32 cellular contexts compared by ENCODE assay signal in the genomic region with DNA sequence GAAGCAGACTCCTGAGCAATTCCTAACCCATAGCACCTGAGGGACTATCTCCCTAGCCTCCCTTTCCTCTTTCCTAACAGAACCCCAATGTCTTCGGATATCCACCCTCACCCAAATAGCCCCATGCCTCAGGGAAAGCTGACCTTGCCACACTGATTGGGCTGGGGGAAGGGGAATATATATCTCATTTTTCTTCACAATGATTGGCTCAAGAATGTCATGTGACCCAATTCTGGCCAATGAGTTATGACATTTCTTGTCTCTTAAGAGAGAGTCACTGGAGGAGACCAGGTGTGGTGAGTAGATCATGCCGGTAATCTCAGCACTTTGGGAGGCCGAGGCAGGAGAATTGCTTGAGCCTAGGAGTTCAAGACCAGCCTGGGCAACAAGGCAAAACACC.
"Had no signal": no experiment of that assay in that cellular context is flagged by ENCODE, and none has a peak within 500 bp of the region (broad histone marks: within the 10 kb centered on the region; RNA-seq: fewer than 3 reads in every experiment).

No MANE protein-coding gene starts in this region.

- H3K36me3 ChIP-seq: adrenal gland, brain microvascular endothelial cell, breast epithelium had no signal

- H3K27ac ChIP-seq: adrenal gland, brain microvascular endothelial cell, breast epithelium, VCaP had no signal

- H3K4me1 ChIP-seq: breast epithelium had no signal

- DNase-seq: activated B cell treated with CpG ODN at 0.5 μM for 24 hours; activated CD4-positive, alpha-beta memory T cell treated with anti-CD3 and anti-CD28 coated beads for 36 hours; activated CD4-positive, alpha-beta T cell treated with anti-CD3 and anti-CD28 coated beads for 4 hours; activated CD4-positive, alpha-beta T cell treated with anti-CD3 and anti-CD28 coated beads, Interleukin-2, amount 10 ng/mL, durations not matched to agents 24 days and 14 days; activated CD4-positive, alpha-beta T cell treated with anti-CD3 and anti-CD28 coated beads, Interleukin-2, amount 50 U/mL, for 1 hour; activated CD4-positive, alpha-beta T cell treated with anti-CD3 and anti-CD28 coated beads, Interleukin-2, amount 50 U/mL, for 4 hours; activated CD4-positive, CD25-positive, alpha-beta regulatory T cell treated with anti-CD3 and anti-CD28 coated beads, Interleukin-2, amount 50 U/mL, for 72 hours; activated CD8-positive, alpha-beta memory T cell treated with anti-CD3 and anti-CD28 coated beads, Interleukin-2, amount 50 U/mL, for 4 hours; activated CD8-positive, alpha-beta T cell treated with anti-CD3 and anti-CD28 coated beads for 36 hours; activated effector memory CD4-positive, alpha-beta T cell treated with anti-CD3 and anti-CD28 coated beads, Interleukin-2, amount 50 U/mL, for 16 hours; activated gamma-delta T cell treated with Interleukin-2 at 50 U/mL for 16 hours; activated naive CD4-positive, alpha-beta T cell; activated naive CD4-positive, alpha-beta T cell treated with anti-CD3 and anti-CD28 coated beads for 36 hours; activated naive CD4-positive, alpha-beta T cell treated with anti-CD3 and anti-CD28 coated beads, Interleukin-2, amount 50 U/mL, for 16 hours; activated naive CD8-positive, alpha-beta T cell treated with anti-CD3 and anti-CD28 coated beads for 36 hours; activated T-cell treated with anti-CD3 and anti-CD28 coated beads for 4 hours; activated T-cell treated with anti-CD3 and anti-CD28 coated beads, Interleukin-2, amount 50 U/mL, for 1 hour; activated T-cell treated with anti-CD3 and anti-CD28 coated beads, Interleukin-2, amount 50 U/mL, for 4 hours; activated T-cell treated with anti-CD3 and anti-CD28 coated beads, Interleukin-2, amount 50 U/mL, for 72 hours; adrenal gland; amniotic stem cell; aorta; body of pancreas; brain microvascular endothelial cell; central memory CD4-positive, alpha-beta T cell; T-helper 17 cell; T1000 had no signal

- H3K9me3 Mint-ChIP-seq: activated CD4-positive, alpha-beta memory T cell treated with anti-CD3 and anti-CD28 coated beads for 36 hours; activated CD4-positive, alpha-beta T cell treated with anti-CD3 and anti-CD28 coated beads, Interleukin-2, amount 10 ng/mL, durations not matched to agents 24 days and 14 days; activated CD8-positive, alpha-beta T cell treated with anti-CD3 and anti-CD28 coated beads for 36 hours; activated naive CD4-positive, alpha-beta T cell treated with anti-CD3 and anti-CD28 coated beads for 36 hours; activated naive CD4-positive, alpha-beta T cell treated with anti-CD3 and anti-CD28 coated beads, Interleukin-2, amount 50 U/mL, for 72 hours; activated naive CD8-positive, alpha-beta T cell treated with anti-CD3 and anti-CD28 coated beads for 36 hours; activated T-cell treated with anti-CD3 and anti-CD28 coated beads, Interleukin-2, amount 50 U/mL, for 4 hours; activated T-cell treated with anti-CD3 and anti-CD28 coated beads, Interleukin-2, amount 50 U/mL, for 72 hours; activated T-helper 1 cell treated with anti-CD3 and anti-CD28 coated beads, Interleukin-12 subunit alpha, Interleukin-12 subunit beta, Interleukin-2, Interleukin-4 antibody, amounts not matched to agents 30 ng/mL and 10 ng/mL and 1 ng/mL, durations not matched to agents 14 hours and 24 hours and 36 hours; activated T-helper 17 cell treated with anti-CD3 and anti-CD28 coated beads, Interleukin-2, amount 50 U/mL, for 72 hours had no signal

- H3K4me1 Mint-ChIP-seq: activated B cell treated with CpG ODN at 0.5 μM for 24 hours; activated CD4-positive, alpha-beta T cell treated with anti-CD3 and anti-CD28 coated beads, Interleukin-2, amount 10 ng/mL, durations not matched to agents 24 days and 14 days; activated naive CD8-positive, alpha-beta T cell treated with anti-CD3 and anti-CD28 coated beads for 36 hours; activated T-helper 17 cell treated with anti-CD3 and anti-CD28 coated beads, Interleukin-2, amount 50 U/mL, for 72 hours; T-helper 17 cell had no signal

- H3K36me3 Mint-ChIP-seq: activated CD4-positive, alpha-beta memory T cell treated with anti-CD3 and anti-CD28 coated beads for 36 hours; activated naive CD4-positive, alpha-beta T cell treated with anti-CD3 and anti-CD28 coated beads, Interleukin-2, amount 50 U/mL, for 72 hours; activated naive CD8-positive, alpha-beta T cell treated with anti-CD3 and anti-CD28 coated beads for 36 hours had no signal

- ATAC-seq: activated CD8-positive, alpha-beta T cell treated with anti-CD3 and anti-CD28 coated beads for 36 hours; activated naive CD4-positive, alpha-beta T cell treated with anti-CD3 and anti-CD28 coated beads, Interleukin-2, amount 50 U/mL, for 72 hours; activated T-cell treated with anti-CD3 and anti-CD28 coated beads, Interleukin-2, amount 50 U/mL, for 4 hours; activated T-cell treated with anti-CD3 and anti-CD28 coated beads, Interleukin-2, amount 50 U/mL, for 72 hours; activated T-helper 17 cell treated with anti-CD3 and anti-CD28 coated beads, Interleukin-2, amount 50 U/mL, for 72 hours; body of pancreas; T-helper 17 cell had no signal

- H3K27ac Mint-ChIP-seq: activated B cell treated with CpG ODN at 0.5 μM for 24 hours; activated CD4-positive, alpha-beta memory T cell treated with anti-CD3 and anti-CD28 coated beads for 36 hours; activated CD4-positive, alpha-beta T cell treated with anti-CD3 and anti-CD28 coated beads, Interleukin-2, amount 10 ng/mL, durations not matched to agents 24 days and 14 days; activated CD8-positive, alpha-beta T cell treated with anti-CD3 and anti-CD28 coated beads for 36 hours; activated naive CD4-positive, alpha-beta T cell treated with anti-CD3 and anti-CD28 coated beads for 36 hours; activated naive CD8-positive, alpha-beta T cell treated with anti-CD3 and anti-CD28 coated beads for 36 hours; activated T-cell treated with anti-CD3 and anti-CD28 coated beads, Interleukin-2, amount 50 U/mL, for 72 hours; activated T-helper 1 cell treated with anti-CD3 and anti-CD28 coated beads, Interleukin-12 subunit alpha, Interleukin-12 subunit beta, Interleukin-2, Interleukin-4 antibody, amounts not matched to agents 30 ng/mL and 10 ng/mL and 1 ng/mL, durations not matched to agents 14 hours and 24 hours and 36 hours; activated T-helper 17 cell treated with anti-CD3 and anti-CD28 coated beads, Interleukin-2, amount 50 U/mL, for 72 hours; T-helper 17 cell had no signal

- H3K27me3 ChIP-seq: adrenal gland, body of pancreas, brain microvascular endothelial cell, breast epithelium had no signal

- H3K4me3 Mint-ChIP-seq: activated B cell treated with CpG ODN at 0.5 μM for 24 hours; activated CD4-positive, alpha-beta memory T cell treated with anti-CD3 and anti-CD28 coated beads for 36 hours; activated CD4-positive, alpha-beta T cell treated with anti-CD3 and anti-CD28 coated beads, Interleukin-2, amount 10 ng/mL, durations not matched to agents 24 days and 14 days; activated CD8-positive, alpha-beta T cell treated with anti-CD3 and anti-CD28 coated beads for 36 hours; activated naive CD4-positive, alpha-beta T cell treated with anti-CD3 and anti-CD28 coated beads for 36 hours; activated naive CD8-positive, alpha-beta T cell treated with anti-CD3 and anti-CD28 coated beads for 36 hours; activated T-cell treated with anti-CD3 and anti-CD28 coated beads, Interleukin-2, amount 50 U/mL, for 4 hours; activated T-cell treated with anti-CD3 and anti-CD28 coated beads, Interleukin-2, amount 50 U/mL, for 72 hours; activated T-helper 1 cell treated with anti-CD3 and anti-CD28 coated beads, Interleukin-12 subunit alpha, Interleukin-12 subunit beta, Interleukin-2, Interleukin-4 antibody, amounts not matched to agents 30 ng/mL and 10 ng/mL and 1 ng/mL, durations not matched to agents 14 hours and 24 hours and 36 hours; activated T-helper 17 cell treated with anti-CD3 and anti-CD28 coated beads, Interleukin-2, amount 50 U/mL, for 72 hours; T-helper 17 cell had no signal

- H3K4me3 ChIP-seq: adrenal gland, body of pancreas, breast epithelium had no signal

- H3K9me3 ChIP-seq: adrenal gland, body of pancreas had no signal
